In the genomic region with DNA sequence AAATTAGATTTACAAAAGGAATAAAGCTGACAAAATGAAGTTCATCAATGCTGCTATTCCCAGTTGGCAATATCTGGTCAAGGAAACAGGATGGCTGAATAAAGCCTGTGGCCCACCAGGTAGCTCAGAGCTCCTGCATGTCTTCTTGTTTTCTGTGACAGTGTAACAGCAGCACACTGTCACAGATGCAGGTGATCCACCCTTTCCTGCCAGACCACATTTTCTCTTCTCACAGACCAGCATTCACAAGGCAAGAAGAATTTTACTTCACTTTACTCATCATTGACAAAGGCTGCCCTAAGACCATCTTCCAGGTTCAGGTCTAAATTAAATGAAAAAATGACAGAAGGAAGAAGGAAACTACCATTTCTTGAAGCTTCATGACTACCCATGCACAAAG, we compare ENCODE assay signal across 29 cellular contexts.
"Had no signal": no experiment of that assay in that cellular context is flagged by ENCODE, and none has a peak within 500 bp of the region (broad histone marks: within the 10 kb centered on the region; RNA-seq: fewer than 3 reads in every experiment).

No MANE protein-coding gene starts in this region.

- H3K4me3 Mint-ChIP-seq: immature natural killer cell; memory B cell; naive thymus-derived CD8-positive, alpha-beta T cell; nephron; neural crest cell; stimulated activated naive B cell treated with anti-CD40 and anti-IgM and Interleukin-4, amounts not matched to agents 10 μg/mL and 1 μg/mL and 100 μg/mL, for 72 hours had no signal

- H3K9ac ChIP-seq: parathyroid adenoma had no signal

- DNase-seq: glutamatergic neuron; heart left ventricle; hypothalamus; immature natural killer cell; left ventricle myocardium inferior; naive thymus-derived CD8-positive, alpha-beta T cell; occipital lobe; stimulated activated CD4-positive, alpha-beta T cell treated with anti-CD3 and anti-CD28 coated beads, Interleukin-12 subunit alpha, Interleukin-12 subunit beta, amount 100 ng/mL, for 4 hours; stimulated activated CD4-positive, alpha-beta T cell treated with anti-CD3 and anti-CD28 coated beads, Interleukin-15, amount 100 ng/mL, for 24 hours; stimulated activated CD4-positive, alpha-beta T cell treated with anti-CD3 and anti-CD28 coated beads, Interleukin-2, amount 100 ng/mL, for 24 hours; stimulated activated CD4-positive, alpha-beta T cell treated with anti-CD3 and anti-CD28 coated beads, Interleukin-4, amount 100 ng/mL, for 1 hour; stimulated activated naive B cell treated with anti-CD40 and anti-IgM and Interleukin-4, amounts not matched to agents 10 μg/mL and 1 μg/mL and 100 μg/mL, for 72 hours; stimulated activated naive CD8-positive, alpha-beta T cell treated with anti-CD3 and anti-CD28 coated beads, Interleukin-15, Interleukin-2, amounts not matched to agents 100 U/mL and 50 U/mL, for 24 hours; stomach; tibial artery; upper lobe of left lung had no signal

- H3K4me1 Mint-ChIP-seq: immature natural killer cell; memory B cell; naive thymus-derived CD8-positive, alpha-beta T cell; stimulated activated naive B cell treated with anti-CD40 and anti-IgM and Interleukin-4, amounts not matched to agents 10 μg/mL and 1 μg/mL and 100 μg/mL, for 72 hours had no signal

- H3K4me3 ChIP-seq: heart left ventricle, left ventricle myocardium inferior, lung, right atrium auricular region, skin epidermis, stomach, suprapubic skin, thoracic aorta, tibial artery, upper lobe of left lung had no signal

- H3K36me3 Mint-ChIP-seq: immature natural killer cell; memory B cell; naive thymus-derived CD8-positive, alpha-beta T cell; stimulated activated naive B cell treated with anti-CD40 and anti-IgM and Interleukin-4, amounts not matched to agents 10 μg/mL and 1 μg/mL and 100 μg/mL, for 72 hours had no signal

- H3K36me3 ChIP-seq: heart left ventricle, left ventricle myocardium inferior, neutrophil, right atrium auricular region, stomach, suprapubic skin, thoracic aorta, tibial artery, upper lobe of left lung had no signal

- FAIRE-seq: islet of Langerhans had no signal

- H3K27ac ChIP-seq: heart left ventricle, left ventricle myocardium inferior, neutrophil, parathyroid adenoma, right atrium auricular region, skin epidermis, stomach, suprapubic skin, thoracic aorta, tibial artery, upper lobe of left lung had no signal

- H3K27me3 ChIP-seq: heart left ventricle, neutrophil, right atrium auricular region, stomach, suprapubic skin, tibial artery, upper lobe of left lung had no signal

- H3K27me3 Mint-ChIP-seq: memory B cell; progenitor cell of endocrine pancreas; stimulated activated naive B cell treated with anti-CD40 and anti-IgM and Interleukin-4, amounts not matched to agents 10 μg/mL and 1 μg/mL and 100 μg/mL, for 72 hours had no signal

- H3K4me1 ChIP-seq: heart left ventricle, left ventricle myocardium inferior, parathyroid adenoma, right atrium auricular region, stomach, suprapubic skin, tibial artery, upper lobe of left lung had no signal

- H2AFZ ChIP-seq: parathyroid adenoma had no signal

- H3K9me3 Mint-ChIP-seq: immature natural killer cell; memory B cell; nephron; neural crest cell; stimulated activated naive B cell treated with anti-CD40 and anti-IgM and Interleukin-4, amounts not matched to agents 10 μg/mL and 1 μg/mL and 100 μg/mL, for 72 hours had no signal

- H3K79me2 ChIP-seq: parathyroid adenoma had no signal

- H3K27ac Mint-ChIP-seq: immature natural killer cell; memory B cell; naive thymus-derived CD8-positive, alpha-beta T cell; nephron; stimulated activated naive B cell treated with anti-CD40 and anti-IgM and Interleukin-4, amounts not matched to agents 10 μg/mL and 1 μg/mL and 100 μg/mL, for 72 hours had no signal

- H3K9me3 ChIP-seq: heart left ventricle, left ventricle myocardium inferior, neutrophil, right atrium auricular region, stomach, suprapubic skin, thoracic aorta, tibial artery, upper lobe of left lung had no signal

- ATAC-seq: heart left ventricle; naive thymus-derived CD8-positive, alpha-beta T cell; sciatic nerve; stimulated activated naive B cell treated with anti-CD40 and anti-IgM and Interleukin-4, amounts not matched to agents 10 μg/mL and 1 μg/mL and 100 μg/mL, for 72 hours; stimulated activated naive CD8-positive, alpha-beta T cell treated with anti-CD3 and anti-CD28 coated beads, Interleukin-15, Interleukin-2, amounts not matched to agents 100 U/mL and 50 U/mL, for 24 hours had no signal
